In genomic region chr19:19785476-19785875, GRCh38 we compare ENCODE assay signal across 1 cellular context. TPM values are rescaled to one million over a fixed set of nuclear protein-coding genes. Genes with fewer than 3 reads are reported as not detected.
"Had no signal": no experiment of that assay in that cellular context is flagged by ENCODE, and none has a peak within 500 bp of the region (broad histone marks: within the 10 kb centered on the region; RNA-seq: fewer than 3 reads in every experiment).

No MANE protein-coding gene starts in this region.

RNA-seq across cellular contexts. Expression of gene ZNF506, which starts 36.1 kb away (rescaled TPM):
- total RNA-seq: HepG2 had no signal
- polyA plus RNA-seq: HepG2 had no signal
